Comparison of ENCODE assay signal across 19 cellular contexts in the genomic region with DNA sequence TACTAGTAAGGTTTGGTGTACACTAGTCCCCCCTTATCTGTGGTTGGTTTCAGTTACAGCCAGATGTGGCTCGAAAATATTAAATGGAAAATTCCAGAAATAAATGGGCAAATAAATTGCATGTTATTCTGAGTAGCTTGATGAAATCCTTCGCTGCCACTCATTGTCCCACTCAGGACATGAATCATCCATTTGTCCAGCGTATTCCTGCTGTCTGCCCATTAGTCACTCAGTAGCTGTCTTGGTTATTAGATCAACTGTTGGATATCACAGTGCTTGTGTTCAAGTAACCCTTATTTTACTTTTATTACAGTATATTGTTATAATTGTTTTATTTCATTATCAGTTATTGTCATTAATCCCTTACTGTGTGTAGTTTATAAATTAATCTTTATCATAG. TPM values are rescaled to one million over a fixed set of nuclear protein-coding genes. Genes with fewer than 3 reads are reported as not detected.
DNase-seq lines count a peak whose midpoint lies in the region; ATAC-seq, FAIRE-seq and TF ChIP-seq lines count a peak whose summit lies in the region.
"Had no signal": no experiment of that assay in that cellular context is flagged by ENCODE, and none has a peak within 500 bp of the region (broad histone marks: within the 10 kb centered on the region; RNA-seq: fewer than 3 reads in every experiment).

No MANE protein-coding gene starts in this region.

- no peaks in the 10 kb centered on the region for H3K79me2 ChIP-seq in astrocyte (ENCODE audit: insufficient read depth, low read length)

- H3K9me3 ChIP-seq in astrocyte (ENCODE audit: insufficient read depth, low read depth, low read length) (no peaks in the 10 kb centered on the region), skeletal muscle satellite cell (replicated peaks; ENCODE audit: low read length) (no peaks in the 10 kb centered on the region)
- H3K9me3 ChIP-seq: gastroesophageal sphincter, thyroid gland had no signal

- H3K9ac ChIP-seq in astrocyte (ENCODE audit: low read length) (no peak overlapping the region), skeletal muscle satellite cell (ENCODE audit: low read depth, low read length) (no peak overlapping the region)
- H3K9ac ChIP-seq: BLaER1 treated with 17β-estradiol and CSF1 and Interleukin-3, amounts not matched to agents 10 nM and 100 nM had no signal

- no peaks in the 10 kb centered on the region for H3K36me3 ChIP-seq in astrocyte (ENCODE audit: insufficient read depth, low read length)
- H3K36me3 ChIP-seq in skeletal muscle satellite cell (ENCODE audit: insufficient read depth, low read length) = no peaks in the 10 kb centered on the region
- H3K36me3 ChIP-seq: thyroid gland had no signal

- H3K4me2 ChIP-seq in astrocyte (ENCODE audit: low read length) (no peak overlapping the region), skeletal muscle satellite cell (ENCODE audit: low read length) (peak overlapping the region; percentile 54)
- H3K4me2 ChIP-seq: BLaER1 treated with 17β-estradiol and CSF1 and Interleukin-3, amounts not matched to agents 10 nM and 100 nM had no signal

- H3K27me3 ChIP-seq in astrocyte (ENCODE audit: insufficient read depth, low read length) (no peaks in the 10 kb centered on the region), skeletal muscle satellite cell (ENCODE audit: control insufficient read depth, insufficient read depth, low read length) (no peaks in the 10 kb centered on the region)
- H3K27me3 ChIP-seq: BLaER1 treated with 17β-estradiol and CSF1 and Interleukin-3, amounts not matched to agents 10 nM and 100 nM; thyroid gland had no signal

- peaks cover 8% of the 10 kb centered on the region for H3K4me1 Mint-ChIP-seq in astrocyte (ENCODE audit: low read depth, unreplicated experiment)

- H3K27me3 Mint-ChIP-seq in astrocyte (ENCODE audit: low read depth, unreplicated experiment) = no peaks in the 10 kb centered on the region

- no peak overlapping the region for H2AFZ ChIP-seq in astrocyte (ENCODE audit: low read depth, low read length)

- H3K4me3 ChIP-seq in astrocyte (ENCODE audit: insufficient read depth, low read depth, low read length) (no peak overlapping the region), fibroblast of villous mesenchyme (ENCODE audit: low read depth, low read length) (no peak overlapping the region), skeletal muscle satellite cell (ENCODE audit: low read length) (no peak overlapping the region)
- H3K4me3 ChIP-seq: BLaER1 treated with 17β-estradiol and CSF1 and Interleukin-3, amounts not matched to agents 10 nM and 100 nM; gastroesophageal sphincter; thyroid gland had no signal

- FAIRE-seq in astrocyte (lab: Jason Lieb, UNC) = no peak

- peaks cover 6% of the 10 kb centered on the region for H3K36me3 Mint-ChIP-seq in astrocyte (ENCODE audit: low read depth, unreplicated experiment)

- no peaks in the 10 kb centered on the region for H4K20me1 ChIP-seq in astrocyte (ENCODE audit: insufficient read depth, low read length)
- H4K20me1 ChIP-seq: BLaER1 treated with 17β-estradiol and CSF1 and Interleukin-3, amounts not matched to agents 10 nM and 100 nM had no signal

- H3K27ac Mint-ChIP-seq in astrocyte (ENCODE audit: unreplicated experiment) = peak overlapping the region; percentile 70

- no peak overlapping the region for H3K4me3 Mint-ChIP-seq in astrocyte (ENCODE audit: unreplicated experiment)

- no peak for ATAC-seq in GM18520 (IDR thresholded peaks at IDR 0.05; ENCODE audit: unreplicated experiment)
- ATAC-seq in GM21447 (IDR thresholded peaks at IDR 0.05; ENCODE audit: unreplicated experiment) = no peak
- no peak for ATAC-seq in GM18498 (IDR thresholded peaks at IDR 0.05; ENCODE audit: unreplicated experiment)
- ATAC-seq: gastroesophageal sphincter, sciatic nerve had no signal

- H3K27ac ChIP-seq in astrocyte (ENCODE audit: low read depth, low read length) = peak overlapping the region; percentile 25
- H3K27ac ChIP-seq: BLaER1 treated with 17β-estradiol and CSF1 and Interleukin-3, amounts not matched to agents 10 nM and 100 nM; gastroesophageal sphincter; thyroid gland; VCaP had no signal

- no peaks in the 10 kb centered on the region for H3K9me3 Mint-ChIP-seq in astrocyte (ENCODE audit: unreplicated experiment)

- H3K4me1 ChIP-seq in astrocyte (ENCODE audit: insufficient read depth, low read length) (no peaks in the 10 kb centered on the region), skeletal muscle satellite cell (ENCODE audit: control insufficient read depth, insufficient read depth, low read length) (peaks cover 21% of the 10 kb centered on the region)
- H3K4me1 ChIP-seq: BLaER1 treated with 17β-estradiol and CSF1 and Interleukin-3, amounts not matched to agents 10 nM and 100 nM; gastroesophageal sphincter; thyroid gland had no signal

- DNase-seq in HT1080 (ENCODE audit: low read depth) = peak; percentile 81
- peak; percentile 42 for DNase-seq in astrocyte (ENCODE audit: low read depth)
- DNase-seq in fibroblast of villous mesenchyme (ENCODE audit: low read depth) = peak; percentile 7
- DNase-seq: activated CD8-positive, alpha-beta memory T cell treated with anti-CD3 and anti-CD28 coated beads for 24 hours; mesendoderm; NCI-H1694; NCI-H446 treated with DMSO at 0.1 percent for 48 hours; nucleus accumbens; OCI-M1; stimulated activated CD4-positive, alpha-beta T cell treated with anti-CD3 and anti-CD28 coated beads, Interleukin-4, amount 100 ng/mL, for 4 hours; thyroid gland had no signal

- no peak for TF ChIP-seq CTCF in astrocyte (IDR thresholded peaks at IDR 0.05; ENCODE audit: insufficient read depth, low read depth, low read length)
- no peak for TF ChIP-seq CTCF in fibroblast of villous mesenchyme (IDR thresholded peaks at IDR 0.05; ENCODE audit: insufficient read depth, low read depth, low read length)

RNA-seq across cellular contexts. Expression of gene ZDBF2, which starts 21.7 kb away (rescaled TPM):
- total RNA-seq in HT1080 (2014; rRNA removed; shearing (Covaris generic)) = 5.0 and 5.3 TPM in 2 replicates
- 2.6 and 3.5 TPM in 2 replicates for polyA plus RNA-seq in HT1080 (2015; cell fraction: cytosol; rRNA removed)
- 13.3 and 13.9 TPM in 2 replicates for polyA plus RNA-seq in HT1080 (2015; cell fraction: nucleus; rRNA removed)
- total RNA-seq in astrocyte (40.9 and 43.6 TPM in 2 replicates), fibroblast of villous mesenchyme (11.6 and 17.3 TPM in 2 replicates)
- 7.9 and 8.4 TPM in 2 replicates for total RNA-seq in skeletal muscle satellite cell (2012; rRNA removed)

Comparison
In these comparisons a context has a peak if more than half of its experiments do, and no peak if none do; other contexts are left out.
1. DNase-seq: peak in every context shown above with its lines; median percentile 81 in HT1080; 42 in astrocyte; 7 in fibroblast of villous mesenchyme.